ENCODE assay signal across 1 cellular context in the genomic region with DNA sequence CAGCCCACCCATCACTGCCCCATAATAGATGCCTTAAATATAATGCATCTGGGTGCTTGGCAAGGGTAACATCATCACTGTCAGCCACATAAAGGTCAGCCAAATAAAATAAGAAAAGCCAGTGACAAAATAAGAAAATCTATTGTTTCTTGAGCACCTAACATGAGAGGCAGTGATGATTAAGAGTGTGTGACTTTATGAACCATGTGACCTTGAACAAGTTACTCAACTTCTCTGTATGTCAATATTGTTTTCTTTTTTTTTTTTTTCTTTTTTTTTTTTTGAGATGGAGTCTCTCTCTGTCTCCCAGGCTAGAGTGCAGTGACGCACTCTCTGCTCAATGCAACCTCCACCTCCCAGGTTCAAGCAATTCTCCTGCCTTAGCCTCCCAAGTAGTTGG.
TF ChIP-seq lines count a peak whose summit lies in the region.

No MANE protein-coding gene starts in this region.

TF ChIP-seq in HepG2, 621 proteins besides CTCF, POLR2A, EP300 and RAD21:
- TF ChIP-seq, protein P1, sequence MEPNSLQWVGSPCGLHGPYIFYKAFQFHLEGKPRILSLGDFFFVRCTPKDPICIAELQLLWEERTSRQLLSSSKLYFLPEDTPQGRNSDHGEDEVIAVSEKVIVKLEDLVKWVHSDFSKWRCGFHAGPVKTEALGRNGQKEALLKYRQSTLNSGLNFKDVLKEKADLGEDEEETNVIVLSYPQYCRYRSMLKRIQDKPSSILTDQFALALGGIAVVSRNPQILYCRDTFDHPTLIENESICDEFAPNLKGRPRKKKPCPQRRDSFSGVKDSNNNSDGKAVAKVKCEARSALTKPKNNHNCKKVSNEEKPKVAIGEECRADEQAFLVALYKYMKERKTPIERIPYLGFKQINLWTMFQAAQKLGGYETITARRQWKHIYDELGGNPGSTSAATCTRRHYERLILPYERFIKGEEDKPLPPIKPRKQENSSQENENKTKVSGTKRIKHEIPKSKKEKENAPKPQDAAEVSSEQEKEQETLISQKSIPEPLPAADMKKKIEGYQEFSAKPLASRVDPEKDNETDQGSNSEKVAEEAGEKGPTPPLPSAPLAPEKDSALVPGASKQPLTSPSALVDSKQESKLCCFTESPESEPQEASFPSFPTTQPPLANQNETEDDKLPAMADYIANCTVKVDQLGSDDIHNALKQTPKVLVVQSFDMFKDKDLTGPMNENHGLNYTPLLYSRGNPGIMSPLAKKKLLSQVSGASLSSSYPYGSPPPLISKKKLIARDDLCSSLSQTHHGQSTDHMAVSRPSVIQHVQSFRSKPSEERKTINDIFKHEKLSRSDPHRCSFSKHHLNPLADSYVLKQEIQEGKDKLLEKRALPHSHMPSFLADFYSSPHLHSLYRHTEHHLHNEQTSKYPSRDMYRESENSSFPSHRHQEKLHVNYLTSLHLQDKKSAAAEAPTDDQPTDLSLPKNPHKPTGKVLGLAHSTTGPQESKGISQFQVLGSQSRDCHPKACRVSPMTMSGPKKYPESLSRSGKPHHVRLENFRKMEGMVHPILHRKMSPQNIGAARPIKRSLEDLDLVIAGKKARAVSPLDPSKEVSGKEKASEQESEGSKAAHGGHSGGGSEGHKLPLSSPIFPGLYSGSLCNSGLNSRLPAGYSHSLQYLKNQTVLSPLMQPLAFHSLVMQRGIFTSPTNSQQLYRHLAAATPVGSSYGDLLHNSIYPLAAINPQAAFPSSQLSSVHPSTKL (CRISPR knock-in tag; IDR thresholded peaks at IDR 0.05) = peak; percentile 27; the same call in 1 of the 2 replicates
- TF ChIP-seq FOXK2 (IDR thresholded peaks at IDR 0.05) = peak; percentile 6; the same call in 1 of the 2 replicates
- TF ChIP-seq, protein P2, sequence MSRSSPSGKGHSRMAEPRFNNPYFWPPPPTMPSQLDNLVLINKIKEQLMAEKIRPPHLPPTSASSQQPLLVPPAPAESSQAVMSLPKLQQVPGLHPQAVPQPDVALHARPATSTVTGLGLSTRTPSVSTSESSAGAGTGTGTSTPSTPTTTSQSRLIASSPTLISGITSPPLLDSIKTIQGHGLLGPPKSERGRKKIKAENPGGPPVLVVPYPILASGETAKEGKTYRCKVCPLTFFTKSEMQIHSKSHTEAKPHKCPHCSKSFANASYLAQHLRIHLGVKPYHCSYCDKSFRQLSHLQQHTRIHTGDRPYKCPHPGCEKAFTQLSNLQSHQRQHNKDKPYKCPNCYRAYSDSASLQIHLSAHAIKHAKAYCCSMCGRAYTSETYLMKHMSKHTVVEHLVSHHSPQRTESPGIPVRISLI (CRISPR knock-in tag; IDR thresholded peaks at IDR 0.05; ENCODE audit: borderline replicate concordance) = peak; percentile 85
- TF ChIP-seq SOX6 (IDR thresholded peaks at IDR 0.05) = no peak
- peak; percentile 21; the same call in 1 of the 2 replicates for TF ChIP-seq SOX6 (CRISPR knock-in tag; IDR thresholded peaks at IDR 0.05)
- no peak for TF ChIP-seq SOX13 (IDR thresholded peaks at IDR 0.05)
- TF ChIP-seq SOX13 (CRISPR knock-in tag; conservative IDR thresholded peaks at IDR 0.05 in 1 of 2, IDR thresholded peaks at IDR 0.05 in 1 of 2) = no peak; a peak in 1 of 4 replicates
- TF ChIP-seq TFDP1 (CRISPR knock-in tag; IDR thresholded peaks at IDR 0.05; ENCODE audit: borderline replicate concordance) = no peak
- TF ChIP-seq RARA (CRISPR knock-in tag; IDR thresholded peaks at IDR 0.05) = peak; percentile 32; the same call in 1 of the 2 replicates
- peak; percentile 9; the same call in 1 of the 2 replicates for TF ChIP-seq CEBPG (CRISPR knock-in tag; IDR thresholded peaks at IDR 0.05)
- peak; percentile 47; the same call in 1 of the 2 replicates for TF ChIP-seq GATAD2A (CRISPR knock-in tag; IDR thresholded peaks at IDR 0.05)
